In the genomic region with DNA sequence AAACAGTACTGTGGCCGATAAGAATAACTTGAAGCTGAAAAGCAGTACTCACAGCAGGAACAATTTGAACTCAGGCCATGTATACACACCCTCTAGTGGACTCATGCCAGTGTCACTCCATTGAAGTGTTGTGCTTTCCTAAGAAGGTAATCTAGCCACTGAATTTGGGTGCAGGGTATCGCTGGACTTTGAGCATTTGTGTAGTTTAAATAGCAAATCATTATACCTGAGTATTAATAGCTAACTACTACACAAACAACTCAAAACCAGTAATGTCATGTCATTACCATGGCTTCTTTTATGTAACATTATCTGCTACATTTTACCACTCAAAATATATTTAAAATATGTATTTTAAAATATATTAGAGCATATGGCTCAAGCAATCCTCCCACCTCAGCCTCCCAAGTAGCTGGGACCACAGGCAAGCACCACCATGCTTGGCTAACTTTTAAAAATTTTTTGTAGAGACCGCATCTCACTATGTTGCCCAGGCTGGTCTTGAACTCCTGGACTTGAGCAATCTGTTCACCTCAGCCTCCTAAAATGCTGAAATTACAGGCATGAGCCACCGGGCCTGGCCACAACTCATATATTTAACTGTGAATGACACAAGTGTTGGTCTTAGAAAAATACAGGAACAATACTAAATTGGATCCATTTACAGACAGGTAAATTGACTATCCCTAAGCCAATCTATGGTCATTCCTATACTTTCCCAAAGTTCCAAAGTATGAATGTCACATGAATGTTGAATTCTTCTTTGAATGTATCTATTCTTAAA, we compare ENCODE assay signal across 1 cellular context.
A peak's percentile ranks its signal among the peaks of the same experiment; 100 is the strongest.
TF ChIP-seq lines count a peak whose summit lies in the region.

No MANE protein-coding gene starts in this region.

TF ChIP-seq in liver, 16 proteins besides CTCF, POLR2A, EP300 and RAD21 (continued from another document):
- TF ChIP-seq, protein P1, sequence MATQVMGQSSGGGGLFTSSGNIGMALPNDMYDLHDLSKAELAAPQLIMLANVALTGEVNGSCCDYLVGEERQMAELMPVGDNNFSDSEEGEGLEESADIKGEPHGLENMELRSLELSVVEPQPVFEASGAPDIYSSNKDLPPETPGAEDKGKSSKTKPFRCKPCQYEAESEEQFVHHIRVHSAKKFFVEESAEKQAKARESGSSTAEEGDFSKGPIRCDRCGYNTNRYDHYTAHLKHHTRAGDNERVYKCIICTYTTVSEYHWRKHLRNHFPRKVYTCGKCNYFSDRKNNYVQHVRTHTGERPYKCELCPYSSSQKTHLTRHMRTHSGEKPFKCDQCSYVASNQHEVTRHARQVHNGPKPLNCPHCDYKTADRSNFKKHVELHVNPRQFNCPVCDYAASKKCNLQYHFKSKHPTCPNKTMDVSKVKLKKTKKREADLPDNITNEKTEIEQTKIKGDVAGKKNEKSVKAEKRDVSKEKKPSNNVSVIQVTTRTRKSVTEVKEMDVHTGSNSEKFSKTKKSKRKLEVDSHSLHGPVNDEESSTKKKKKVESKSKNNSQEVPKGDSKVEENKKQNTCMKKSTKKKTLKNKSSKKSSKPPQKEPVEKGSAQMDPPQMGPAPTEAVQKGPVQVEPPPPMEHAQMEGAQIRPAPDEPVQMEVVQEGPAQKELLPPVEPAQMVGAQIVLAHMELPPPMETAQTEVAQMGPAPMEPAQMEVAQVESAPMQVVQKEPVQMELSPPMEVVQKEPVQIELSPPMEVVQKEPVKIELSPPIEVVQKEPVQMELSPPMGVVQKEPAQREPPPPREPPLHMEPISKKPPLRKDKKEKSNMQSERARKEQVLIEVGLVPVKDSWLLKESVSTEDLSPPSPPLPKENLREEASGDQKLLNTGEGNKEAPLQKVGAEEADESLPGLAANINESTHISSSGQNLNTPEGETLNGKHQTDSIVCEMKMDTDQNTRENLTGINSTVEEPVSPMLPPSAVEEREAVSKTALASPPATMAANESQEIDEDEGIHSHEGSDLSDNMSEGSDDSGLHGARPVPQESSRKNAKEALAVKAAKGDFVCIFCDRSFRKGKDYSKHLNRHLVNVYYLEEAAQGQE (IDR thresholded peaks at IDR 0.05), result peak; percentile 89
- TF ChIP-seq ZBTB33 (IDR thresholded peaks at IDR 0.05) (peak; percentile 87), SP1 (IDR thresholded peaks at IDR 0.05) (peak; percentile 99), FOXA1 (IDR thresholded peaks at IDR 0.05) (peak; percentile 94), FOXA2 (IDR thresholded peaks at IDR 0.05) (peak; percentile 96)
